ENCODE assay signal across 11 cellular contexts in the genomic region with DNA sequence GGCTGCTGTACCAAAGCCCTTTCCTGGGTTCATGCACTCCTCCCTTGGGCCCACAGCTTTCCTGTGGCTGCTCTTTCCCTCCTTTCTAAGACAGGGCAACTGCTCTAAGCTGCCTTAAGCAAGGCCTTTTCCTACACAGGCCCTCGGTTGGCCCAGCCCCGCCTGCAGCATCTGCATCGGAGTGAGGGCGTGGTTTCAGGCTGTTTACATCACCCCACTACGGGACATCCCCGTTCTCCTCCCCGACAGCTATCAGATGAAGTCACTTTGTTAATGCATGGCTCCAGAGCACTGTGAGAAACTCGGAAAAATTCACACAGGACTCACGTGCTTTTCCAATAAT. TPM values are rescaled to one million over a fixed set of nuclear protein-coding genes. Genes with fewer than 3 reads are reported as not detected.
DNase-seq lines count a peak whose midpoint lies in the region; TF ChIP-seq lines count a peak whose summit lies in the region.
"Had no signal": no experiment of that assay in that cellular context is flagged by ENCODE, and none has a peak within 500 bp of the region (broad histone marks: within the 10 kb centered on the region; RNA-seq: fewer than 3 reads in every experiment).

No MANE protein-coding gene starts in this region.

- H3K4ac ChIP-seq in H9 (ENCODE audit: low read depth, low read length): no peak overlapping the region

- H3K23me2 ChIP-seq in H9 (ENCODE audit: insufficient read length, low read depth, low read length, poor library complexity, severe bottlenecking): peaks cover 12% of the 10 kb centered on the region

- H3K27me3 Mint-ChIP-seq in CD4-positive, alpha-beta memory T cell: no peaks in the 10 kb centered on the region
- H3K27me3 Mint-ChIP-seq in H9 (ENCODE audit: low read depth): no peaks in the 10 kb centered on the region
- no peaks in the 10 kb centered on the region for H3K27me3 Mint-ChIP-seq in activated T-helper 1 cell treated with anti-CD3 and anti-CD28 coated beads, Interleukin-12 subunit alpha, Interleukin-12 subunit beta, Interleukin-2, Interleukin-4 antibody, amounts not matched to agents 30 ng/mL and 10 ng/mL and 1 ng/mL, durations not matched to agents 14 hours and 24 hours and 36 hours (ENCODE audit: insufficient read depth)
- no peaks in the 10 kb centered on the region for H3K27me3 Mint-ChIP-seq in mesothelial cell of epicardium (ENCODE audit: low read depth)
- no peaks in the 10 kb centered on the region for H3K27me3 Mint-ChIP-seq in Calu3 (ENCODE audit: unreplicated experiment)

- no peaks in the 10 kb centered on the region for H3K9me3 Mint-ChIP-seq in CD4-positive, alpha-beta memory T cell
- H3K9me3 Mint-ChIP-seq in H9 (no peaks in the 10 kb centered on the region), mesothelial cell of epicardium (no peaks in the 10 kb centered on the region), Calu3 (ENCODE audit: low read depth, unreplicated experiment) (no peaks in the 10 kb centered on the region)
- H3K9me3 Mint-ChIP-seq in activated T-helper 1 cell treated with anti-CD3 and anti-CD28 coated beads, Interleukin-12 subunit alpha, Interleukin-12 subunit beta, Interleukin-2, Interleukin-4 antibody, amounts not matched to agents 30 ng/mL and 10 ng/mL and 1 ng/mL, durations not matched to agents 14 hours and 24 hours and 36 hours: no peaks in the 10 kb centered on the region

- no peak overlapping the region for H2AK5ac ChIP-seq in H9 (ENCODE audit: insufficient read length, low read length)

- no peaks in the 10 kb centered on the region for H3K27me3 ChIP-seq in CD4-positive, alpha-beta memory T cell (ENCODE audit: insufficient read depth, low read length)
- no peaks in the 10 kb centered on the region for H3K27me3 ChIP-seq in H9 (ENCODE audit: insufficient read depth, low read length)
- H3K27me3 ChIP-seq: body of pancreas had no signal

- peak overlapping the region in 1 of 8 donors; percentile 20 for H3K4me3 Mint-ChIP-seq in CD4-positive, alpha-beta memory T cell
- H3K4me3 Mint-ChIP-seq in H9: peak overlapping the region in 1 of 2 experiments; percentile 27; a peak in 1 of 5 replicates
- peak overlapping the region; percentile 88 for H3K4me3 Mint-ChIP-seq in activated T-helper 1 cell treated with anti-CD3 and anti-CD28 coated beads, Interleukin-12 subunit alpha, Interleukin-12 subunit beta, Interleukin-2, Interleukin-4 antibody, amounts not matched to agents 30 ng/mL and 10 ng/mL and 1 ng/mL, durations not matched to agents 14 hours and 24 hours and 36 hours
- no peak overlapping the region for H3K4me3 Mint-ChIP-seq in mesothelial cell of epicardium
- no peak overlapping the region for H3K4me3 Mint-ChIP-seq in Calu3 (ENCODE audit: low read depth, unreplicated experiment)

- H3K36me3 Mint-ChIP-seq in CD4-positive, alpha-beta memory T cell: peaks cover 20 to 44% of the 10 kb centered on the region in 2 donors
- H3K36me3 Mint-ChIP-seq in H9 (ENCODE audit: insufficient read depth in 1 of 3, low read depth in 3 of 3): peaks cover 44 to 62% (median 52%) of the 10 kb centered on the region in 3 experiments
- H3K36me3 Mint-ChIP-seq in activated T-helper 1 cell treated with anti-CD3 and anti-CD28 coated beads, Interleukin-12 subunit alpha, Interleukin-12 subunit beta, Interleukin-2, Interleukin-4 antibody, amounts not matched to agents 30 ng/mL and 10 ng/mL and 1 ng/mL, durations not matched to agents 14 hours and 24 hours and 36 hours (ENCODE audit: low read depth): peaks cover 28% of the 10 kb centered on the region
- peaks cover 18% of the 10 kb centered on the region for H3K36me3 Mint-ChIP-seq in mesothelial cell of epicardium
- peaks cover 49% of the 10 kb centered on the region for H3K36me3 Mint-ChIP-seq in Calu3 (ENCODE audit: insufficient read depth, unreplicated experiment)

- CTCF ChIA-PET in CD4-positive, alpha-beta memory T cell (lab: Charles Lee; ENCODE audit: partially characterized antibody): no interaction called here
- CTCF ChIA-PET in Calu3 (lab: Charles Lee): no interaction called here

- H4K8ac ChIP-seq in H9 (replicated peaks; ENCODE audit: insufficient read length, low read depth, low read length): no peak overlapping the region

- POLR2A ChIA-PET in CD4-positive, alpha-beta memory T cell (lab: Charles Lee; ENCODE audit: partially characterized antibody): interaction anchor here (1.5 kb wide), 1 partner anchor 23 kb away, joined by 5 read pairs; a partner anchor contains a TSS

- peaks cover 37% of the 10 kb centered on the region for H3K4me1 ChIP-seq in CD4-positive, alpha-beta memory T cell (ENCODE audit: insufficient read depth, low read length)
- peaks cover 4% of the 10 kb centered on the region; the same call in 1 of the 2 replicates for H3K4me1 ChIP-seq in H9 (ENCODE audit: insufficient read depth, low read length)

- no peak overlapping the region for H2BK120ac ChIP-seq in H9 (ENCODE audit: low read depth, low read length, poor library complexity, severe bottlenecking)

- no peak overlapping the region for H2BK15ac ChIP-seq in H9 (ENCODE audit: low read depth, low read length)

- H3K9ac ChIP-seq in H9 (ENCODE audit: extremely low read depth, insufficient read length, low read length): no peak overlapping the region

- H3K23ac ChIP-seq in H9 (ENCODE audit: insufficient read length, low read depth, low read length): no peak overlapping the region

- TF ChIP-seq CTCF in H9 (conservative IDR thresholded peaks at IDR 0.05): no peak
- TF ChIP-seq CTCF in mesothelial cell of epicardium (IDR thresholded peaks at IDR 0.05; ENCODE audit: unreplicated experiment): no peak
- no peak for TF ChIP-seq CTCF in Calu3 (IDR thresholded peaks at IDR 0.05; ENCODE audit: unreplicated experiment)

- H3K36me3 ChIP-seq in CD4-positive, alpha-beta memory T cell (ENCODE audit: insufficient read depth, low read length): peaks cover 36% of the 10 kb centered on the region

- no peak overlapping the region for H2BK12ac ChIP-seq in H9 (ENCODE audit: insufficient read length, low read depth, low read length)

- intact Hi-C loops in CD4-positive, alpha-beta memory T cell (cut with micrococcal nuclease): no loop called here
- intact Hi-C loops in activated T-helper 1 cell treated with anti-CD3 and anti-CD28 coated beads, Interleukin-12 subunit alpha, Interleukin-12 subunit beta, Interleukin-2, Interleukin-4 antibody, amounts not matched to agents 30 ng/mL and 10 ng/mL and 1 ng/mL, durations not matched to agents 14 hours and 24 hours and 36 hours (cut with micrococcal nuclease): no loop called here
- intact Hi-C loops in Calu3 (cut with micrococcal nuclease; ENCODE audit: unreplicated experiment): no loop called here

- no TSS peak for BruUV-seq in Calu3 (replicated peaks; lab: Mats Ljungman, UMichigan)

- no peaks in the 10 kb centered on the region for H4K20me1 ChIP-seq in H9 (ENCODE audit: control insufficient read depth, insufficient read depth, insufficient read length)

- peaks cover 17% of the 10 kb centered on the region for H3K79me1 ChIP-seq in H9 (ENCODE audit: insufficient read depth, low read depth, low read length, poor library complexity, severe bottlenecking)

- H3K4me1 Mint-ChIP-seq in CD4-positive, alpha-beta memory T cell: peaks cover 18 to 43% (median 30%) of the 10 kb centered on the region in 4 donors
- H3K4me1 Mint-ChIP-seq in H9: peaks cover 19 to 24% of the 10 kb centered on the region in 2 experiments
- H3K4me1 Mint-ChIP-seq in activated T-helper 1 cell treated with anti-CD3 and anti-CD28 coated beads, Interleukin-12 subunit alpha, Interleukin-12 subunit beta, Interleukin-2, Interleukin-4 antibody, amounts not matched to agents 30 ng/mL and 10 ng/mL and 1 ng/mL, durations not matched to agents 14 hours and 24 hours and 36 hours (ENCODE audit: low read depth): peaks cover 37% of the 10 kb centered on the region
- peaks cover 19% of the 10 kb centered on the region for H3K4me1 Mint-ChIP-seq in mesothelial cell of epicardium
- H3K4me1 Mint-ChIP-seq in Calu3 (ENCODE audit: low read depth, unreplicated experiment): peaks cover 7% of the 10 kb centered on the region

- H3K79me2 ChIP-seq in H9 (ENCODE audit: insufficient read depth, low read length): peaks cover 10% of the 10 kb centered on the region; the same call in 1 of the 2 replicates

- H2BK20ac ChIP-seq in H9 (ENCODE audit: low read depth, low read length, poor library complexity, severe bottlenecking): no peak overlapping the region

- no peak overlapping the region for H4K91ac ChIP-seq in H9 (ENCODE audit: insufficient read length, low read depth, low read length)

- H3K27ac Mint-ChIP-seq in CD4-positive, alpha-beta memory T cell: peak overlapping the region in 5 of 7 donors; percentile 43 to 75 (median 57)
- H3K27ac Mint-ChIP-seq in H9: peak overlapping the region in 2 of 3 experiments; percentile 74 to 87; a peak in 3 of 7 replicates
- no peak overlapping the region for H3K27ac Mint-ChIP-seq in activated T-helper 1 cell treated with anti-CD3 and anti-CD28 coated beads, Interleukin-12 subunit alpha, Interleukin-12 subunit beta, Interleukin-2, Interleukin-4 antibody, amounts not matched to agents 30 ng/mL and 10 ng/mL and 1 ng/mL, durations not matched to agents 14 hours and 24 hours and 36 hours
- H3K27ac Mint-ChIP-seq in mesothelial cell of epicardium: no peak overlapping the region
- no peak overlapping the region for H3K27ac Mint-ChIP-seq in Calu3 (ENCODE audit: unreplicated experiment)

- H3K4me3 ChIP-seq in CD4-positive, alpha-beta memory T cell (ENCODE audit: low read length in 2 of 2): no peak overlapping the region
- H3K4me3 ChIP-seq: body of pancreas had no signal

- H3K18ac ChIP-seq in H9 (ENCODE audit: insufficient read length, low read depth, low read length): no peak overlapping the region

- H3T11ph ChIP-seq in H9 (ENCODE audit: low read length): no peak overlapping the region

- no peak overlapping the region for H3K4me2 ChIP-seq in H9 (ENCODE audit: insufficient read depth, insufficient read length, low read length)

- H2AFZ ChIP-seq in H9 (ENCODE audit: low read length): no peak overlapping the region

- H3K9me3 ChIP-seq in CD4-positive, alpha-beta memory T cell (ENCODE audit: control insufficient read depth in 1 of 2, low read length in 2 of 2): no peaks in the 10 kb centered on the region
- H3K9me3 ChIP-seq in H9 (ENCODE audit: control insufficient read depth, low read depth, low read length): no peaks in the 10 kb centered on the region
- H3K9me3 ChIP-seq: body of pancreas had no signal

- no CpG with 5 or more reads among the region's 9 CpGs for WGBS in H9 (ENCODE audit: extremely low coverage, insufficient read length, low lambda C conversion rate)

- no peak overlapping the region for H2BK5ac ChIP-seq in H9 (ENCODE audit: insufficient read length, low read length)

- H4K5ac ChIP-seq in H9 (ENCODE audit: insufficient read length, low read depth, low read length): no peak overlapping the region

- no peak overlapping the region for H3K56ac ChIP-seq in H9 (ENCODE audit: insufficient read length, low read depth, low read length)

- no peak overlapping the region for H3K27ac ChIP-seq in CD4-positive, alpha-beta memory T cell (ENCODE audit: low read depth, low read length)
- H3K27ac ChIP-seq in H9 (ENCODE audit: insufficient read length, low read depth, low read length): no peak overlapping the region
- H3K27ac ChIP-seq: body of pancreas had no signal

- DNase-seq in CD4-positive, alpha-beta memory T cell: no peak
- DNase-seq in H9 (no peak), medulla oblongata (ENCODE audit: extremely low spot score) (peak; percentile 30), mesothelial cell of epicardium (ENCODE audit: low spot score in 2 of 2, unreplicated experiment in 2 of 2) (no peak), epidermal melanocyte (ENCODE audit: insufficient read length, low spot score) (no peak), Calu3 (no peak)
- DNase-seq in activated T-helper 1 cell treated with anti-CD3 and anti-CD28 coated beads, Interleukin-12 subunit alpha, Interleukin-12 subunit beta, Interleukin-2, Interleukin-4 antibody, amounts not matched to agents 30 ng/mL and 10 ng/mL and 1 ng/mL, durations not matched to agents 14 hours and 24 hours and 36 hours (ENCODE audit: low spot score): no peak
- DNase-seq: body of pancreas; DMS 273 treated with DMSO at 0.1 percent for 48 hours; stimulated activated CD4-positive, alpha-beta T cell treated with anti-CD3 and anti-CD28 coated beads, Interleukin-12 subunit alpha, Interleukin-12 subunit beta, amount 100 ng/mL, for 4 hours; stimulated activated CD8-positive, alpha-beta memory T cell treated with anti-CD3 and anti-CD28 coated beads, Interleukin-4, amount 100 ng/mL, for 48 hours had no signal

- no peak overlapping the region for H3K14ac ChIP-seq in H9 (ENCODE audit: insufficient read depth, low read length)

RNA-seq across cellular contexts. Expression of a gene that starts 3.4 kb away (rescaled TPM):
- total RNA-seq in CD4-positive, alpha-beta memory T cell: 10 to 100 TPM; 76.7 to 79.1 TPM
- 10 to 100 TPM; 27.9 to 30.2 TPM for polyA plus RNA-seq in CD4-positive, alpha-beta memory T cell
- total RNA-seq in H9 (2021) (49.2 and 51.3 TPM in 2 replicates), mesothelial cell of epicardium (55.0 to 59.4 TPM (median 56.1 TPM) in 3 replicates), Calu3 (2022) (29.7 and 30.2 TPM in 2 replicates)
- total RNA-seq in activated T-helper 1 cell treated with anti-CD3 and anti-CD28 coated beads, Interleukin-12 subunit alpha, Interleukin-12 subunit beta, Interleukin-2, Interleukin-4 antibody, amounts not matched to agents 30 ng/mL and 10 ng/mL and 1 ng/mL, durations not matched to agents 14 hours and 24 hours and 36 hours: 50.3 and 52.1 TPM in 2 replicates

RNA-seq across cellular contexts. Expression of a gene that starts 15.0 kb away (rescaled TPM):
- total RNA-seq in CD4-positive, alpha-beta memory T cell: 10 to 100 TPM; 26.8 to 29.1 TPM
- polyA plus RNA-seq in CD4-positive, alpha-beta memory T cell: 10 to 100 TPM in 1 of 2 donors, 1 to 10 TPM in 1; 3.6 to 13.7 TPM
- total RNA-seq in H9 (2021) (79.2 and 82.3 TPM in 2 replicates), mesothelial cell of epicardium (31.1 to 33.2 TPM (median 31.9 TPM) in 3 replicates), Calu3 (2022) (30.0 and 31.7 TPM in 2 replicates)
- 88.2 and 94.9 TPM in 2 replicates for total RNA-seq in activated T-helper 1 cell treated with anti-CD3 and anti-CD28 coated beads, Interleukin-12 subunit alpha, Interleukin-12 subunit beta, Interleukin-2, Interleukin-4 antibody, amounts not matched to agents 30 ng/mL and 10 ng/mL and 1 ng/mL, durations not matched to agents 14 hours and 24 hours and 36 hours

RNA-seq across cellular contexts. Expression of a gene that starts 23.7 kb away (rescaled TPM):
- 10 to 100 TPM; 91.6 to 95.9 TPM for total RNA-seq in CD4-positive, alpha-beta memory T cell
- 10 to 100 TPM; 37.8 to 39.9 TPM for polyA plus RNA-seq in CD4-positive, alpha-beta memory T cell
- total RNA-seq in H9 (2021): 52.2 and 53.6 TPM in 2 replicates
- 53.8 and 56.0 TPM in 2 replicates for total RNA-seq in activated T-helper 1 cell treated with anti-CD3 and anti-CD28 coated beads, Interleukin-12 subunit alpha, Interleukin-12 subunit beta, Interleukin-2, Interleukin-4 antibody, amounts not matched to agents 30 ng/mL and 10 ng/mL and 1 ng/mL, durations not matched to agents 14 hours and 24 hours and 36 hours
- total RNA-seq in mesothelial cell of epicardium: 22.7 to 26.6 TPM (median 26.2 TPM) in 3 replicates
- 27.6 and 31.1 TPM in 2 replicates for total RNA-seq in Calu3 (2022)

RNA-seq across cellular contexts. Expression of a gene that starts 25.2 kb away (rescaled TPM):
- total RNA-seq in CD4-positive, alpha-beta memory T cell: 10 to 100 TPM; 15.5 to 15.7 TPM
- under 1 TPM in 1 of 2 donors, not detected in 1; 0.98 TPM for polyA plus RNA-seq in CD4-positive, alpha-beta memory T cell
- 1.6 and 1.8 TPM in 2 replicates for total RNA-seq in H9 (2021)
- 0.71 and 1.2 TPM in 2 replicates for total RNA-seq in activated T-helper 1 cell treated with anti-CD3 and anti-CD28 coated beads, Interleukin-12 subunit alpha, Interleukin-12 subunit beta, Interleukin-2, Interleukin-4 antibody, amounts not matched to agents 30 ng/mL and 10 ng/mL and 1 ng/mL, durations not matched to agents 14 hours and 24 hours and 36 hours
- 5.3 to 5.7 TPM (median 5.6 TPM) in 3 replicates for total RNA-seq in mesothelial cell of epicardium
- 1.8 and 3.6 TPM in 2 replicates for total RNA-seq in Calu3 (2022)

RNA-seq across cellular contexts. Expression of a gene that starts 30.1 kb away (rescaled TPM):
- total RNA-seq in CD4-positive, alpha-beta memory T cell: 10 to 100 TPM; 82.3 to 86.2 TPM
- 10 to 100 TPM; 54.3 to 59.4 TPM for polyA plus RNA-seq in CD4-positive, alpha-beta memory T cell
- 26.4 and 34.4 TPM in 2 replicates for total RNA-seq in H9 (2021)
- total RNA-seq in activated T-helper 1 cell treated with anti-CD3 and anti-CD28 coated beads, Interleukin-12 subunit alpha, Interleukin-12 subunit beta, Interleukin-2, Interleukin-4 antibody, amounts not matched to agents 30 ng/mL and 10 ng/mL and 1 ng/mL, durations not matched to agents 14 hours and 24 hours and 36 hours: 65.7 and 70.3 TPM in 2 replicates
- 36.5 to 40.5 TPM (median 39.1 TPM) in 3 replicates for total RNA-seq in mesothelial cell of epicardium
- 86.4 and 93.7 TPM in 2 replicates for total RNA-seq in Calu3 (2022)

Comparison
In these comparisons a context has a peak if more than half of its experiments do, and no peak if none do; other contexts are left out.
1. H3K27ac Mint-ChIP-seq: peak in CD4-positive, alpha-beta memory T cell (5 of 7) and H9 (2 of 3); none in activated T-helper 1 cell treated with anti-CD3 and anti-CD28 coated beads, Interleukin-12 subunit alpha, Interleukin-12 subunit beta, Interleukin-2, Interleukin-4 antibody, amounts not matched to agents 30 ng/mL and 10 ng/mL and 1 ng/mL, durations not matched to agents 14 hours and 24 hours and 36 hours (single experiment), mesothelial cell of epicardium (single experiment) and Calu3 (single experiment).